8 cellular contexts compared by ENCODE assay signal in genomic region chr7:37182011-37182478, GRCh38.
DNase-seq lines count a peak whose midpoint lies in the region; ATAC-seq, FAIRE-seq and TF ChIP-seq lines count a peak whose summit lies in the region.

No MANE protein-coding gene starts in this region.

- peak; percentile 77 for DNase-seq in D341Med (ENCODE audit: low spot score)
- peak; percentile 61 for DNase-seq in Jurkat, Clone E6-1 (ENCODE audit: low read depth, low spot score)
- DNase-seq in RCC 7860 (ENCODE audit: low spot score): peak; percentile 54
- DNase-seq in activated T-helper 1 cell treated with anti-CD3 and anti-CD28 coated beads, Interleukin-2, amount 50 U/mL, for 16 hours (ENCODE audit: low read depth in 1 of 2, low spot score in 1 of 2): peak; percentile 56 to 64
- peak in 1 of 2 donors; percentile 45 for DNase-seq in foreskin keratinocyte
- DNase-seq in non-pigmented ciliary epithelial cell (ENCODE audit: low read depth): peak; percentile 19
- DNase-seq in superior temporal gyrus (ENCODE audit: extremely low spot score): peak; percentile 93

- ATAC-seq in GM21423 (IDR thresholded peaks at IDR 0.05; ENCODE audit: unreplicated experiment): peak; percentile 87
- ATAC-seq in foreskin keratinocyte: peak; percentile 94

- H3K27me3 ChIP-seq in foreskin keratinocyte: peaks cover 5% of the 10 kb centered on the region

- no peak overlapping the region for H3K4me3 ChIP-seq in Jurkat, Clone E6-1 (ENCODE audit: low read length)

- TF ChIP-seq CTCF in foreskin keratinocyte (conservative IDR thresholded peaks at IDR 0.05): peak; percentile 89

- H3K27ac ChIP-seq in foreskin keratinocyte: no peak overlapping the region

- peaks cover 6% of the 10 kb centered on the region for H3K4me1 ChIP-seq in foreskin keratinocyte

- no peak for FAIRE-seq in RCC 7860 (lab: Jason Lieb, UNC)
